7 cellular contexts compared by ENCODE assay signal in the genomic region with DNA sequence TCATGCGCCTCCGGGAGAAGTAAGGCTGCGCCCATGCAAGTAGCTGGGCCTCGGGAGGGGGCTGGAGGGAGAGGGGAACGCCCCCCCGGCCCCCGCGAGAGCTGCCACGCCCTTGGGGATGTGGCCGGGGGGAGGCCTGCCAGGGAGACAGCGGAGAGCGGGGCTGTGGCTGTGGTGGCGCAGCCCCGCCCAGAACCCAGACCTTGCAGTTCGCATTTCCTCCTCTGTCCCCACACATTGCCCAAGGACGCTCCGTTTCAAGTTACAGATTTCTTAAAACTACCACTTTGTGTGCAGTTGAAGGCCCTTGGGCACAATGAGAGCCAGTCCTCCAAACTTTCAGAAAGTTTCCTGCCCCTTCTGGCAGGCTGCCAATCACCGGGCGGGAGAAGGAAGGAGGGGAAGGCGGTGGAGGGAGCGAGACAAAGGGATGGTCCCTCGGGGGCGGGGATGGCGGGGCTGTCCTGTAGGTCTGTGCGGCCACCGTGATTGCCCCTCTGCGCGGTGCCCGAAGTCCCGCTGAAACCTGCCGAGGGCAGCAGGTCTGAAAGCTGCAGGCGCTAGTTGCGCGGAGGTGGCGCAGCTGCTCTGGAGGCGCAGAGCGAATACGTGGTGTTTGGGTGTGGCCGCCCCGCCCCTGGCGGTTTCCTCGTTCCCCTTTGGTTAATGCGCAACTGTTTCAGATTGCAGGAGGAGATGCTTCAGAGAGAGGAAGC. TPM values are rescaled to one million over a fixed set of nuclear protein-coding genes. Genes with fewer than 3 reads are reported as not detected.
A peak's percentile ranks its signal among the peaks of the same experiment; 100 is the strongest.
DNase-seq lines count a peak whose midpoint lies in the region; ATAC-seq and TF ChIP-seq lines count a peak whose summit lies in the region.

No MANE protein-coding gene starts in this region.

- H3K9me3 Mint-ChIP-seq in activated B cell treated with CpG ODN at 0.5 μM for 24 hours: no peaks in the 10 kb centered on the region

- POLR2A ChIA-PET in activated B cell treated with CpG ODN at 0.5 μM for 24 hours (lab: Charles Lee): interaction anchor here (0.6 to 6.0 kb wide), 22 partner anchors 7 to 1428 kb away, joined by 3 to 251 read pairs (median 4); partner anchors contain the start of genes RSU1, STAM and TRDMT1

- peak; percentile 30 to 77 (median 68) for DNase-seq in NCI-H1417 (lab: John Stamatoyannopoulos, UW)
- DNase-seq in activated B cell treated with CpG ODN at 0.5 μM for 24 hours: peak; percentile 84
- peak in 24 of 61 donors; percentile 5 to 62 (median 30) for DNase-seq in caudate nucleus (lab: John Stamatoyannopoulos, UW)
- peak; percentile 91 to 95 for DNase-seq in left colon
- peak; percentile 89 for DNase-seq in stimulated activated CD4-positive, alpha-beta T cell treated with anti-CD3 and anti-CD28 coated beads, Interleukin-4, amount 100 ng/mL, for 24 hours

- no peaks in the 10 kb centered on the region for H3K27me3 Mint-ChIP-seq in activated B cell treated with CpG ODN at 0.5 μM for 24 hours

- peaks cover 59% of the 10 kb centered on the region for H3K36me3 Mint-ChIP-seq in activated B cell treated with CpG ODN at 0.5 μM for 24 hours (ENCODE audit: low read depth)

- intact Hi-C loops in activated B cell treated with CpG ODN at 0.5 μM for 24 hours (cut with micrococcal nuclease) (loop anchor here (1.0 to 10.0 kb wide), 11 partner anchors 29 to 1429 kb away; partner anchors contain the start of genes ARL5B, NSUN6, STAM and TRDMT1), left colon (cut with DNase I, micrococcal nuclease) (no loop called here)

- no peak for TF ChIP-seq CTCF in activated B cell treated with CpG ODN at 0.5 μM for 24 hours (IDR thresholded peaks at IDR 0.05)

- H3K4me1 Mint-ChIP-seq in activated B cell treated with CpG ODN at 0.5 μM for 24 hours: peaks cover 54% of the 10 kb centered on the region

- CTCF ChIA-PET in activated B cell treated with CpG ODN at 0.5 μM for 24 hours (lab: Charles Lee): interaction anchor here (0.6 to 5.0 kb wide), 12 partner anchors 14 to 413 kb away, joined by 3 to 35 read pairs (median 3); partner anchors contain the start of genes RSU1 and TRDMT1

- H3K27ac Mint-ChIP-seq in activated B cell treated with CpG ODN at 0.5 μM for 24 hours: peak overlapping the region; percentile 99

- ATAC-seq in GM18511 (IDR thresholded peaks at IDR 0.05; ENCODE audit: unreplicated experiment) (peak; percentile 60), HG02759 (IDR thresholded peaks at IDR 0.05; ENCODE audit: unreplicated experiment) (peak; percentile 56), activated B cell treated with CpG ODN at 0.5 μM for 24 hours (ENCODE audit: low read depth) (peak; percentile 56), left colon (peak; percentile 80)

- H3K27ac ChIP-seq in caudate nucleus (ENCODE audit: low read depth, low read length): peak overlapping the region; percentile 89

- peak overlapping the region; percentile 97 for H3K4me3 Mint-ChIP-seq in activated B cell treated with CpG ODN at 0.5 μM for 24 hours

RNA-seq across cellular contexts. Expression of gene VIM, which starts 2.1 kb away (rescaled TPM):
- total RNA-seq in activated B cell treated with CpG ODN at 0.5 μM for 24 hours: 796 and 798 TPM in 2 replicates
- total RNA-seq in left colon: 100 to 1,000 TPM; 137 to 290 TPM

RNA-seq across cellular contexts. Expression of gene TRDMT1, which starts 28.7 kb away (rescaled TPM):
- 15.0 and 19.9 TPM in 2 replicates for total RNA-seq in activated B cell treated with CpG ODN at 0.5 μM for 24 hours
- 1 to 10 TPM; 4.6 to 4.9 TPM for total RNA-seq in left colon
